In the genomic region with DNA sequence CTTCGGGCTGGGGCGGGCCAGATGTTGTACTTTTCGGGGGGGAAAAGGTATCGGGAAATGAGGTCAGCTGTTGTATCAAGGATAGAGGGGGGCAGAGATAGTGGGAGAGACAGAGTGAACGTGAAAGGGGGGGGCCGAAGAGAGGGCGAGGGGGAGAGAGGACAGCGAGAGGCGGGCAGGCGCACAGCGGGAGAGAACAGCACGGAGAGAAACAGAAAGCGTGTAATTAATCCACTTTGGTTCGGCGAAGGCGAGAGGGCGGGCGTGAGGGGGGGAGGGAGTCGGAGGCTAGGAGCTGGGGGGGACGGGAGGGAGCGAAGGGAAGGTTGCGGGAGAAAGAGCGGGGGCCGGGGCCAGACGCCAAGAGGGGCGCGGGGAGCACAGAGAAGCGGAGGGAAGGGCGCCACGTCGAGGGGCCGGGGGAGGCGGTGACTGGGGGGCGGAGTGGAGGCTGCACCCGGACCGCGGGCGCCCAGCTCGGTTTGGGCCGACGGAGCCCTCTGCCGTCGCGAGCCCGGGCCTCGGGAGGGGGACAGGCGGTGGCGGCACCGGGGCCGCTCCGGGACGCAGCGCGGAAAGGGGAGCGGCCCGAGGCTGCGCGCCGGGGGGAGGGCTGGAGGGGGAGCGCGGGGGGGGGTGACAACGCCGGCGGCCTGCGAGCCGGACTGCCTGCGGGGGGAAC, we compare ENCODE assay signal across 10 cellular contexts. TPM values are rescaled to one million over a fixed set of nuclear protein-coding genes. Genes with fewer than 3 reads are reported as not detected.
A peak's percentile ranks its signal among the peaks of the same experiment; 100 is the strongest.
DNase-seq lines count a peak whose midpoint lies in the region; ATAC-seq, FAIRE-seq and TF ChIP-seq lines count a peak whose summit lies in the region.
"Had no signal": no experiment of that assay in that cellular context is flagged by ENCODE, and none has a peak within 500 bp of the region (broad histone marks: within the 10 kb centered on the region; RNA-seq: fewer than 3 reads in every experiment).

No MANE protein-coding gene starts in this region.

- no peak for TF ChIP-seq EP300 in GM12878 (IDR thresholded peaks at IDR 0.05; ENCODE audit: borderline replicate concordance in 1 of 2, control insufficient read depth in 1 of 2, low read depth in 2 of 2, low read length in 2 of 2)
- no peak for TF ChIP-seq EP300 in upper lobe of left lung (IDR thresholded peaks at IDR 0.05)

- no TSS peak for BruUV-seq in GM12878 (replicated peaks; lab: Mats Ljungman, UMichigan)

- H3K36me3 Mint-ChIP-seq in memory B cell: no peaks in the 10 kb centered on the region

- no peaks in the 10 kb centered on the region for H3K36me3 ChIP-seq in GM12878 (ENCODE audit: control insufficient read depth in 2 of 2, insufficient read depth in 2 of 2, low read length in 1 of 2)
- H3K36me3 ChIP-seq in upper lobe of left lung: no peaks in the 10 kb centered on the region

- peak; percentile 34 for DNase-seq in activated naive CD4-positive, alpha-beta T cell treated with anti-CD3 and anti-CD28 coated beads, Interleukin-2, amount 50 U/mL, for 16 hours
- no peak for DNase-seq in activated naive CD4-positive, alpha-beta T cell (lab: John Stamatoyannopoulos, UW)
- DNase-seq in GM12878 (ENCODE audit: low read depth, low spot score) (no peak), memory B cell (ENCODE audit: low spot score in 2 of 2) (no peak), upper lobe of left lung (peak in 1 of 2 donors; percentile 17), MV-4-11 (lab: John Stamatoyannopoulos, UW) (no peak), DMS53 (lab: John Stamatoyannopoulos, UW) (no peak)
- DNase-seq: activated CD4-positive, alpha-beta T cell treated with anti-CD3 and anti-CD28 coated beads for 48 hours; DND-41 had no signal

- in situ Hi-C loops in GM12878 (cut with MboI): no loop called here

- H3K4me2 ChIP-seq in GM12878 (ENCODE audit: control insufficient read depth, insufficient read depth): no peak overlapping the region

- SMC1A ChIA-PET in GM12878 (lab: Charles Lee; ENCODE audit: uncharacterized antibody, unreplicated experiment): no interaction called here

- ATAC-seq in GM12878: no peak
- ATAC-seq in memory B cell (ENCODE audit: low read depth): peak; percentile 10
- ATAC-seq in upper lobe of left lung (ENCODE audit: low FRiP score in 2 of 2): peak in 1 of 2 donors; percentile 3
- ATAC-seq in HG03039 (IDR thresholded peaks at IDR 0.05; ENCODE audit: unreplicated experiment): no peak

- H3K4me3 ChIP-seq in GM12878 (no peak overlapping the region), upper lobe of left lung (peak overlapping the region; percentile 7 to 40 (median 32))

- H3K4me1 ChIP-seq in GM12878 (ENCODE audit: control insufficient read depth, insufficient read depth, low read length) (no peaks in the 10 kb centered on the region), upper lobe of left lung (peaks cover 23 to 47% (median 31%) of the 10 kb centered on the region in 4 donors)

- H2AFZ ChIP-seq in GM12878 (ENCODE audit: control insufficient read depth, low read depth, low read length): no peak overlapping the region

- H3K4me3 Mint-ChIP-seq in memory B cell: peak overlapping the region; percentile 83

- H3K79me2 ChIP-seq in GM12878 (ENCODE audit: control insufficient read depth, insufficient read depth, low read length): no peaks in the 10 kb centered on the region

- H3K4me1 Mint-ChIP-seq in memory B cell: peaks cover 14% of the 10 kb centered on the region

- POLR2A ChIA-PET in GM12878 (lab: Charles Lee): no interaction called here

- no peaks in the 10 kb centered on the region for H3K9me3 Mint-ChIP-seq in memory B cell

- CTCF ChIA-PET in GM12878 (lab: Yijun Ruan, JAX): no interaction called here

- H4K20me1 ChIP-seq in GM12878 (ENCODE audit: control insufficient read depth, insufficient read depth): no peaks in the 10 kb centered on the region

- TF ChIP-seq RAD21 in GM12878 (IDR thresholded peaks at IDR 0.05; ENCODE audit: insufficient read depth, low read depth, low read length): no peak

- RAD21 ChIA-PET in GM12878 (lab: Charles Lee; ENCODE audit: unreplicated experiment): no interaction called here

- 0% methylated on average over 1 of the region's 67 CpGs for WGBS in GM12878 (ENCODE audit: insufficient coverage, insufficient replicate concordance, low lambda C conversion rate, missing lambda C conversion rate)
- 1 to 4% methylated on average over 15 to 20 of the region's 67 CpGs for WGBS in upper lobe of left lung, 2 donors

- intact Hi-C loops in GM12878 (cut with micrococcal nuclease; ENCODE audit: unreplicated experiment): no loop called here

- no peaks in the 10 kb centered on the region for H3K9me3 ChIP-seq in GM12878 (replicated peaks; ENCODE audit: control insufficient read depth, insufficient read depth, low read length)
- H3K9me3 ChIP-seq in upper lobe of left lung: no peaks in the 10 kb centered on the region

- H3K27ac Mint-ChIP-seq in memory B cell: peak overlapping the region; percentile 69

- TF ChIP-seq CTCF in GM12878 (IDR thresholded peaks at IDR 0.05 in 2 of 3, conservative IDR thresholded peaks at IDR 0.05 in 1 of 3; ENCODE audit: control insufficient read depth in 2 of 3, extremely low read depth in 1 of 3, insufficient read depth in 1 of 3, low read depth in 3 of 3, low read length in 3 of 3) (no peak), upper lobe of left lung (IDR thresholded peaks at IDR 0.05) (no peak)

- H3K27me3 Mint-ChIP-seq in memory B cell: peaks cover 37% of the 10 kb centered on the region

- no peak overlapping the region for H3K27ac ChIP-seq in GM12878 (ENCODE audit: control insufficient read depth, insufficient read depth)
- H3K27ac ChIP-seq in upper lobe of left lung: no peak overlapping the region

- TF ChIP-seq POLR2A in GM12878 (IDR thresholded peaks at IDR 0.05; ENCODE audit: low read depth, low read length): no peak
- TF ChIP-seq POLR2A in upper lobe of left lung (IDR thresholded peaks at IDR 0.05): no peak

- H3K9ac ChIP-seq in GM12878 (ENCODE audit: control insufficient read depth, insufficient read depth, low read length): no peak overlapping the region

- H3K27me3 ChIP-seq in GM12878 (replicated peaks in 1 of 2; ENCODE audit: control insufficient read depth in 2 of 2, insufficient read depth in 2 of 2, low read length in 1 of 2) (peaks cover 3 to 9% of the 10 kb centered on the region in 2 experiments; a peak in 3 of 4 replicates), upper lobe of left lung (peaks cover 3 to 57% (median 44%) of the 10 kb centered on the region in 4 donors)

- no peak for FAIRE-seq in GM12878 (lab: Jason Lieb, UNC)

RNA-seq across cellular contexts. Expression of a gene that starts 0.6 kb away (rescaled TPM):
- total RNA-seq in GM12878 (2013; cell fraction: nucleolus; rRNA removed): not detected in 2 replicates
- total RNA-seq in GM12878 (2014; rRNA removed) (not detected in 2 replicates), GM12878 (2014; rRNA removed; fragmentation: Illumina TruSeq; extraction: Trizol) (not detected in 2 replicates), GM12878 (2021) (0.35 and 0.41 TPM in 2 replicates), upper lobe of left lung (10 to 100 TPM in 2 of 6 donors, 1 to 10 TPM in 3, not detected in 1; 7.0 to 24.4 (median 8.4) TPM)
- not detected for polyA plus RNA-seq in GM12878 (2011; ENCODE audit: low read depth)
- polyA plus RNA-seq in GM12878 (2011; rRNA removed) (0.03 TPM in 1 of 2 replicates, not detected in the other), GM12878 (2014; fragmentation: Illumina TruSeq; extraction: Trizol) (not detected in 2 replicates), GM12878 (2014; fragmentation: Nextera tagmentation; extraction: Ambion mirVana) (not detected), GM12878 (2014; rRNA removed) (not detected in 2 replicates), GM12878 (2016; fragmentation: Nextera tagmentation; extraction: Ambion mirVana) (not detected)
- 0.02 TPM in 1 of 2 replicates, not detected in the other for polyA plus RNA-seq in GM12878 (2011; cell fraction: cytosol; rRNA removed)
- 0.04 TPM in 1 of 2 replicates, not detected in the other for polyA plus RNA-seq in GM12878 (2011; cell fraction: nucleus; rRNA removed)
- not detected in 2 replicates for polyA plus RNA-seq in GM12878 (2012)
- 0.21 TPM in 1 of 2 replicates, not detected in the other for polyA minus RNA-seq in GM12878 (2011; rRNA and poly(A)+ RNA removed)
- not detected in 2 replicates for polyA minus RNA-seq in GM12878 (2011; cell fraction: cytosol; rRNA and poly(A)+ RNA removed)
- polyA minus RNA-seq in GM12878 (2011; cell fraction: nucleus; rRNA and poly(A)+ RNA removed): not detected in 2 replicates

RNA-seq across cellular contexts. Expression of a gene that starts 22.4 kb away (rescaled TPM):
- total RNA-seq in GM12878 (2013; cell fraction: nucleolus; rRNA removed): not detected in 2 replicates
- not detected in 2 replicates for total RNA-seq in GM12878 (2014; rRNA removed)
- total RNA-seq in GM12878 (2014; rRNA removed; fragmentation: Illumina TruSeq; extraction: Trizol): not detected in 2 replicates
- not detected in 2 replicates for total RNA-seq in GM12878 (2021)
- polyA plus RNA-seq in GM12878 (2011; ENCODE audit: low read depth): not detected
- polyA plus RNA-seq in GM12878 (2011; rRNA removed): not detected in 2 replicates
- polyA plus RNA-seq in GM12878 (2011; cell fraction: cytosol; rRNA removed): not detected in 2 replicates
- polyA plus RNA-seq in GM12878 (2011; cell fraction: nucleus; rRNA removed): not detected in 2 replicates
- polyA plus RNA-seq in GM12878 (2012): not detected in 2 replicates
- polyA plus RNA-seq in GM12878 (2014; fragmentation: Illumina TruSeq; extraction: Trizol): not detected in 2 replicates
- not detected for polyA plus RNA-seq in GM12878 (2014; fragmentation: Nextera tagmentation; extraction: Ambion mirVana)
- not detected in 2 replicates for polyA plus RNA-seq in GM12878 (2014; rRNA removed)
- not detected for polyA plus RNA-seq in GM12878 (2016; fragmentation: Nextera tagmentation; extraction: Ambion mirVana)
- polyA minus RNA-seq in GM12878 (2011; rRNA and poly(A)+ RNA removed): not detected in 2 replicates
- polyA minus RNA-seq in GM12878 (2011; cell fraction: cytosol; rRNA and poly(A)+ RNA removed): not detected in 2 replicates
- not detected in 2 replicates for polyA minus RNA-seq in GM12878 (2011; cell fraction: nucleus; rRNA and poly(A)+ RNA removed)
- total RNA-seq in upper lobe of left lung: under 1 TPM in 1 of 6 donors, not detected in 5; 0.67 TPM

RNA-seq across cellular contexts. Expression of a gene that starts 33.0 kb away (rescaled TPM):
- total RNA-seq in GM12878 (2013; cell fraction: nucleolus; rRNA removed): not detected in 2 replicates
- total RNA-seq in GM12878 (2014; rRNA removed) (not detected in 2 replicates), GM12878 (2014; rRNA removed; fragmentation: Illumina TruSeq; extraction: Trizol) (not detected in 2 replicates), GM12878 (2021) (not detected in 2 replicates), upper lobe of left lung (not detected)
- not detected for polyA plus RNA-seq in GM12878 (2011; ENCODE audit: low read depth)
- polyA plus RNA-seq in GM12878 (2011; rRNA removed) (not detected in 2 replicates), GM12878 (2014; fragmentation: Illumina TruSeq; extraction: Trizol) (not detected in 2 replicates), GM12878 (2014; fragmentation: Nextera tagmentation; extraction: Ambion mirVana) (not detected), GM12878 (2014; rRNA removed) (not detected in 2 replicates), GM12878 (2016; fragmentation: Nextera tagmentation; extraction: Ambion mirVana) (not detected)
- not detected in 2 replicates for polyA plus RNA-seq in GM12878 (2011; cell fraction: cytosol; rRNA removed)
- polyA plus RNA-seq in GM12878 (2011; cell fraction: nucleus; rRNA removed): not detected in 2 replicates
- polyA plus RNA-seq in GM12878 (2012): not detected in 2 replicates
- polyA minus RNA-seq in GM12878 (2011; rRNA and poly(A)+ RNA removed): not detected in 2 replicates
- polyA minus RNA-seq in GM12878 (2011; cell fraction: cytosol; rRNA and poly(A)+ RNA removed): not detected in 2 replicates
- polyA minus RNA-seq in GM12878 (2011; cell fraction: nucleus; rRNA and poly(A)+ RNA removed): not detected in 2 replicates
